ENCODE assay signal across 15 cellular contexts in the genomic region with DNA sequence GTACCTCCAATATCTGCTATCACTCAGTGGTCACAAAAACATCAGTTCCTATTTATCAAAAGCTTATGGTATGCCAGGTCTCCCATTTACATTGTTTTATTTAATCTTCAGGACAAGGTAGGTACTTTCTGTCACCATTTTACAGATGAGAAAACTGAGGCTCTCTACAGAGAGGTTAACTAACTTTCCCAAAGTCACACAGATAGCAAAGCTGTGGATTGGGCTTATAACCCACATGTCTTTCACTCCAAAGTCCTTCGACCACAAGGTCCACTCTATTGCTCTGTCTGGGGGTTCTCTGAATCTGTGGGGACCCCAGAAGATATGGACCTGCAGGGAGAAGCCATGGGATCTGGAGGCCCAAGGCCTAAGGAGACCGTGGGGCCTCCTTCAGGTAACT. TPM values are rescaled to one million over a fixed set of nuclear protein-coding genes. Genes with fewer than 3 reads are reported as not detected.
DNase-seq lines count a peak whose midpoint lies in the region; ATAC-seq and TF ChIP-seq lines count a peak whose summit lies in the region.
"Had no signal": no experiment of that assay in that cellular context is flagged by ENCODE, and none has a peak within 500 bp of the region (broad histone marks: within the 10 kb centered on the region; RNA-seq: fewer than 3 reads in every experiment).

No MANE protein-coding gene starts in this region.

- no peaks in the 10 kb centered on the region for H3K79me2 ChIP-seq in mesendoderm (ENCODE audit: control insufficient read depth, insufficient read depth, low read length)
- H3K79me2 ChIP-seq: hepatocyte had no signal

- H3K27me3 Mint-ChIP-seq in activated T-helper 1 cell treated with anti-CD3 and anti-CD28 coated beads, Interleukin-12 subunit alpha, Interleukin-12 subunit beta, Interleukin-2, Interleukin-4 antibody, amounts not matched to agents 30 ng/mL and 10 ng/mL and 1 ng/mL, durations not matched to agents 14 hours and 24 hours and 36 hours (ENCODE audit: insufficient read depth): no peaks in the 10 kb centered on the region

- intact Hi-C loops in heart right ventricle (cut with DNase I) (loop anchor here in 7 of 10 donors (5.0 to 10.0 kb wide), 4 partner anchors 62 to 192 kb away; a partner anchor contains a TSS), left cardiac atrium (cut with DNase I) (loop anchor here (5.0 to 10.0 kb wide), 3 partner anchors 104 to 192 kb away; a partner anchor contains a TSS), uterus (cut with DNase I; ENCODE audit: low total_unique reads) (no loop called here)
- intact Hi-C loops in activated T-helper 1 cell treated with anti-CD3 and anti-CD28 coated beads, Interleukin-12 subunit alpha, Interleukin-12 subunit beta, Interleukin-2, Interleukin-4 antibody, amounts not matched to agents 30 ng/mL and 10 ng/mL and 1 ng/mL, durations not matched to agents 14 hours and 24 hours and 36 hours (cut with micrococcal nuclease): loop anchor here (1.0 kb wide), 5 partner anchors 12 to 120 kb away; a partner anchor contains a TSS

- H3K27me3 ChIP-seq in heart right ventricle (no peaks in the 10 kb centered on the region), mesendoderm (ENCODE audit: insufficient read depth, low read length, poor library complexity) (no peaks in the 10 kb centered on the region), uterus (no peaks in the 10 kb centered on the region)
- H3K27me3 ChIP-seq: BE2C, hepatocyte had no signal

- H3K4me3 Mint-ChIP-seq in activated T-helper 1 cell treated with anti-CD3 and anti-CD28 coated beads, Interleukin-12 subunit alpha, Interleukin-12 subunit beta, Interleukin-2, Interleukin-4 antibody, amounts not matched to agents 30 ng/mL and 10 ng/mL and 1 ng/mL, durations not matched to agents 14 hours and 24 hours and 36 hours: peak overlapping the region; percentile 61

- no peak overlapping the region for H3K18ac ChIP-seq in mesendoderm (ENCODE audit: low read length)

- H2BK15ac ChIP-seq in mesendoderm (replicated peaks; ENCODE audit: low read depth): no peak overlapping the region

- no peaks in the 10 kb centered on the region for H3K79me1 ChIP-seq in mesendoderm (ENCODE audit: low read length)

- no peak overlapping the region for H4K8ac ChIP-seq in mesendoderm (ENCODE audit: low read depth, low read length)

- H3K9me3 ChIP-seq in heart right ventricle: no peaks in the 10 kb centered on the region
- no peaks in the 10 kb centered on the region for H3K9me3 ChIP-seq in uterus
- H3K9me3 ChIP-seq: BE2C had no signal

- ATAC-seq in heart right ventricle (no peak), left cardiac atrium (no peak), esophagus mucosa (no peak), HG02885 (IDR thresholded peaks at IDR 0.05; ENCODE audit: poor library complexity, unreplicated experiment) (no peak)

- no peak overlapping the region for H2BK5ac ChIP-seq in mesendoderm (ENCODE audit: low read length)

- no peak overlapping the region for H3K4me2 ChIP-seq in mesendoderm (ENCODE audit: low read length)
- H3K4me2 ChIP-seq: hepatocyte had no signal

- H3K27ac Mint-ChIP-seq in activated T-helper 1 cell treated with anti-CD3 and anti-CD28 coated beads, Interleukin-12 subunit alpha, Interleukin-12 subunit beta, Interleukin-2, Interleukin-4 antibody, amounts not matched to agents 30 ng/mL and 10 ng/mL and 1 ng/mL, durations not matched to agents 14 hours and 24 hours and 36 hours: peak overlapping the region; percentile 77

- no peak overlapping the region for H3K9ac ChIP-seq in mesendoderm (ENCODE audit: low read length)

- no peak for TF ChIP-seq POLR2A in uterus (IDR thresholded peaks at IDR 0.05)

- H3K4me1 ChIP-seq in heart right ventricle (peaks cover 33 to 78% (median 62%) of the 10 kb centered on the region in 9 donors), mesendoderm (ENCODE audit: control insufficient read depth, low read depth, low read length) (peaks cover 20% of the 10 kb centered on the region), urinary bladder (ENCODE audit: insufficient read depth) (no peaks in the 10 kb centered on the region), uterus (peaks cover 0 to 18% of the 10 kb centered on the region in 2 donors)

- no peak overlapping the region for H3K4me3 ChIP-seq in heart right ventricle
- no peak overlapping the region for H3K4me3 ChIP-seq in mesendoderm (ENCODE audit: low read length)
- no peak overlapping the region for H3K4me3 ChIP-seq in urinary bladder (ENCODE audit: low read depth, low read length)
- H3K4me3 ChIP-seq in uterus: no peak overlapping the region
- H3K4me3 ChIP-seq: hepatocyte, lung had no signal

- WGBS in heart right ventricle, 2 donors: 88 to 91% methylated on average over 2 of the region's 2 CpGs
- no CpG with 5 or more reads among the region's 2 CpGs for WGBS in mesendoderm (ENCODE audit: extremely low coverage, insufficient coverage, low lambda C conversion rate)
- 88% methylated on average over 2 of the region's 2 CpGs for WGBS in urinary bladder

- H2AK5ac ChIP-seq in mesendoderm (ENCODE audit: low read length): no peak overlapping the region

- H3K9me3 Mint-ChIP-seq in activated T-helper 1 cell treated with anti-CD3 and anti-CD28 coated beads, Interleukin-12 subunit alpha, Interleukin-12 subunit beta, Interleukin-2, Interleukin-4 antibody, amounts not matched to agents 30 ng/mL and 10 ng/mL and 1 ng/mL, durations not matched to agents 14 hours and 24 hours and 36 hours: no peaks in the 10 kb centered on the region

- no peak for TF ChIP-seq CTCF in heart right ventricle (IDR thresholded peaks at IDR 0.05)
- no peak for TF ChIP-seq CTCF in uterus (IDR thresholded peaks at IDR 0.05)

- H3K27ac ChIP-seq in heart right ventricle (peak overlapping the region in 8 of 10 donors; percentile 9 to 80 (median 50)), mesendoderm (ENCODE audit: low read depth, low read length) (no peak overlapping the region), urinary bladder (ENCODE audit: low read depth) (peak overlapping the region; percentile 3), uterus (peak overlapping the region in 1 of 2 donors; percentile 67)
- H3K27ac ChIP-seq: VCaP had no signal

- peaks cover 72% of the 10 kb centered on the region for H3K4me1 Mint-ChIP-seq in activated T-helper 1 cell treated with anti-CD3 and anti-CD28 coated beads, Interleukin-12 subunit alpha, Interleukin-12 subunit beta, Interleukin-2, Interleukin-4 antibody, amounts not matched to agents 30 ng/mL and 10 ng/mL and 1 ng/mL, durations not matched to agents 14 hours and 24 hours and 36 hours (ENCODE audit: low read depth)

- H2BK120ac ChIP-seq in mesendoderm (ENCODE audit: low read depth, low read length): no peak overlapping the region

- no peak overlapping the region for H3K23ac ChIP-seq in mesendoderm (ENCODE audit: low read length)

- H3K4ac ChIP-seq in mesendoderm (ENCODE audit: low read depth, low read length): no peak overlapping the region

- H3K36me3 ChIP-seq in heart right ventricle (no peaks in the 10 kb centered on the region), mesendoderm (ENCODE audit: control insufficient read depth, insufficient read depth, low read length) (no peaks in the 10 kb centered on the region), urinary bladder (ENCODE audit: insufficient read depth) (no peaks in the 10 kb centered on the region), uterus (no peaks in the 10 kb centered on the region)
- H3K36me3 ChIP-seq: BE2C had no signal

- H3K56ac ChIP-seq in mesendoderm (ENCODE audit: low read length): peak overlapping the region; percentile 30

- DNase-seq in heart right ventricle (no peak), left cardiac atrium (no peak), mesendoderm (no peak), uterus (no peak)
- DNase-seq in activated T-helper 1 cell treated with anti-CD3 and anti-CD28 coated beads, Interleukin-12 subunit alpha, Interleukin-12 subunit beta, Interleukin-2, Interleukin-4 antibody, amounts not matched to agents 30 ng/mL and 10 ng/mL and 1 ng/mL, durations not matched to agents 14 hours and 24 hours and 36 hours (ENCODE audit: low spot score): no peak
- DNase-seq: BE2C, NCI-H510A had no signal

- peaks cover 1% of the 10 kb centered on the region for H3K36me3 Mint-ChIP-seq in activated T-helper 1 cell treated with anti-CD3 and anti-CD28 coated beads, Interleukin-12 subunit alpha, Interleukin-12 subunit beta, Interleukin-2, Interleukin-4 antibody, amounts not matched to agents 30 ng/mL and 10 ng/mL and 1 ng/mL, durations not matched to agents 14 hours and 24 hours and 36 hours (ENCODE audit: low read depth)

- H4K5ac ChIP-seq in mesendoderm (ENCODE audit: low read length): no peak overlapping the region

RNA-seq across cellular contexts. Expression of a gene that starts 26.6 kb away (rescaled TPM):
- total RNA-seq in heart right ventricle: under 1 TPM in 3 of 10 donors, not detected in 7; 0.49 to 0.61 (median 0.56) TPM
- not detected for polyA plus RNA-seq in heart right ventricle
- not detected for total RNA-seq in left cardiac atrium
- total RNA-seq in activated T-helper 1 cell treated with anti-CD3 and anti-CD28 coated beads, Interleukin-12 subunit alpha, Interleukin-12 subunit beta, Interleukin-2, Interleukin-4 antibody, amounts not matched to agents 30 ng/mL and 10 ng/mL and 1 ng/mL, durations not matched to agents 14 hours and 24 hours and 36 hours: not detected in 2 replicates
- polyA plus RNA-seq in mesendoderm (2013, experiment 1 of 2): not detected
- not detected for polyA plus RNA-seq in mesendoderm (2013, experiment 2 of 2)
- not detected for total RNA-seq in urinary bladder
- 0.23 TPM for polyA plus RNA-seq in urinary bladder
- total RNA-seq in uterus: under 1 TPM in 2 of 4 donors, not detected in 2; 0.26 to 0.29 TPM
- not detected for total RNA-seq in esophagus mucosa
- total RNA-seq: bronchial epithelial cell, Right ventricle myocardium inferior had no signal

RNA-seq across cellular contexts. Expression of a gene that starts 49.5 kb away (rescaled TPM):
- total RNA-seq in heart right ventricle: 100 to 1,000 TPM in 5 of 10 donors, 10 to 100 TPM in 5; 51.8 to 289 (median 99.3) TPM
- polyA plus RNA-seq in heart right ventricle: 100 to 1,000 TPM in 1 of 2 donors, 10 to 100 TPM in 1; 49.0 to 129 TPM
- 10 to 100 TPM; 46.8 to 68.7 TPM for total RNA-seq in left cardiac atrium
- total RNA-seq in activated T-helper 1 cell treated with anti-CD3 and anti-CD28 coated beads, Interleukin-12 subunit alpha, Interleukin-12 subunit beta, Interleukin-2, Interleukin-4 antibody, amounts not matched to agents 30 ng/mL and 10 ng/mL and 1 ng/mL, durations not matched to agents 14 hours and 24 hours and 36 hours: 10.1 and 11.0 TPM in 2 replicates
- polyA plus RNA-seq in mesendoderm (2013, experiment 1 of 2): 6.4 TPM
- 6.1 TPM for polyA plus RNA-seq in mesendoderm (2013, experiment 2 of 2)
- total RNA-seq in urinary bladder: 67.5 TPM
- polyA plus RNA-seq in urinary bladder: 116 TPM
- total RNA-seq in uterus: 100 to 1,000 TPM in 1 of 4 donors, 10 to 100 TPM in 3; 39.1 to 104 (median 61.0) TPM
- total RNA-seq in esophagus mucosa: 19.4 TPM
